In the genomic region with DNA sequence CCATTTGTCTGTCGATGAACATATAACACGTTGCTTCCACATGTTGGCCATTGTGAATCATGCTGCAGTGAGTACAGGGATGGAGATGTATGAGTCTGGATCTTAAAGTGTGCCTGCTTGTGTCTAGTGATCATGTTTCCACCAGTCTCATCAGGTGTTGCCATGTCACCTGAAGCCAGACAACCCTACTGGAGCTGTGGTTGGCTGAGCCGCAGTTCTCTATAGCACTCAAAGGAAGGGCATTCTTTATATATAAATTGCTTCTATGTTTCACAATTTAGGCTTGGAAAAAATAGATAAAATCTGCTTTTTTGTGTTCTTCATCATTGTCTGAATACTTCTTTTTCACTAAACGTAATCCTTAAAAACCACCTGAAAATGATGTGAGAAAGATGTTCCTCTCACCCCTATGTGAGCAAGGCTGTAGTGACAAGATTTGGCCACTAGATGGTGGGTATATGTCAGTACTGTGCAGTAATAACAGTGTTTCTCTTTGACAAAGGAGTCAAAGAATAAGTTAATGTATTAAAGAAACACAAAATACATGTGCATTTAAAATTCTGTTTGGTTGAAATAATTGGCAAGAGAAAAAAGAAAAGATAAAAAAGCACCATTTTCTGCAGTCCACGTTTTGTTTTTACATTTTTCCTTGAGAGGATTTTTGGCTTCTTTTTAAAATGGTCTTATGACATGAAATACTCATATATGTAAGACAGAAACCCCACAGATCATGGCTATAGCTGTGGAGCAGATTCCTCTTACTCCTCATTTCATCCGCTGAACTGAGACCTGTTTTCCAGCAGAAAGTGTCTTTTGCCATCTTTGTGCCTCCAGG, we compare ENCODE assay signal across 7 cellular contexts.
DNase-seq lines count a peak whose midpoint lies in the region; ATAC-seq, FAIRE-seq and TF ChIP-seq lines count a peak whose summit lies in the region.

No MANE protein-coding gene starts in this region.

- FAIRE-seq in astrocyte (lab: Jason Lieb, UNC): peak; percentile 76

- H3K9me3 ChIP-seq in astrocyte (ENCODE audit: insufficient read depth, low read depth, low read length) (peaks cover under 1% of the 10 kb centered on the region), iPS DF 6.9 (ENCODE audit: control insufficient read depth, insufficient read depth, low read length) (no peaks in the 10 kb centered on the region; the same call in 1 of the 2 replicates)

- H3K4me1 Mint-ChIP-seq in astrocyte (ENCODE audit: low read depth, unreplicated experiment): no peaks in the 10 kb centered on the region

- no peaks in the 10 kb centered on the region for H4K20me1 ChIP-seq in astrocyte (ENCODE audit: insufficient read depth, low read length)

- peaks cover 3% of the 10 kb centered on the region for H3K9me3 Mint-ChIP-seq in astrocyte (ENCODE audit: unreplicated experiment)

- TF ChIP-seq CTCF in GM10248 (IDR thresholded peaks at IDR 0.05; ENCODE audit: control extremely low read depth, extremely low read depth, low read depth, missing control alignments): peak; percentile 68
- TF ChIP-seq CTCF in astrocyte (IDR thresholded peaks at IDR 0.05; ENCODE audit: insufficient read depth, low read depth, low read length): peak; percentile 97

- H2AFZ ChIP-seq in astrocyte (ENCODE audit: low read depth, low read length): no peak overlapping the region

- H3K4me1 ChIP-seq in astrocyte (ENCODE audit: insufficient read depth, low read length) (no peaks in the 10 kb centered on the region), iPS DF 6.9 (ENCODE audit: control insufficient read depth, insufficient read depth, low read length) (no peaks in the 10 kb centered on the region)

- no peak overlapping the region for H3K9ac ChIP-seq in astrocyte (ENCODE audit: low read length)

- WGBS in iPS DF 6.9 (ENCODE audit: insufficient coverage, insufficient read length): no CpG with 5 or more reads among the region's 6 CpGs

- H3K4me3 ChIP-seq in Jurkat, Clone E6-1 (ENCODE audit: low read length): no peak overlapping the region
- H3K4me3 ChIP-seq in astrocyte (ENCODE audit: insufficient read depth, low read depth, low read length) (no peak overlapping the region), iPS DF 6.9 (ENCODE audit: low read length) (no peak overlapping the region)

- no peak overlapping the region for H3K27ac Mint-ChIP-seq in astrocyte (ENCODE audit: unreplicated experiment)

- no peaks in the 10 kb centered on the region for H3K27me3 ChIP-seq in astrocyte (ENCODE audit: insufficient read depth, low read length)
- no peaks in the 10 kb centered on the region for H3K27me3 ChIP-seq in iPS DF 6.9 (ENCODE audit: control insufficient read depth, insufficient read depth, low read length)

- no peaks in the 10 kb centered on the region for H3K36me3 Mint-ChIP-seq in astrocyte (ENCODE audit: low read depth, unreplicated experiment)

- no peak overlapping the region for H3K4me2 ChIP-seq in astrocyte (ENCODE audit: low read length)

- peak; percentile 90 for ATAC-seq in GM21717 (IDR thresholded peaks at IDR 0.05; ENCODE audit: unreplicated experiment)

- DNase-seq in GM10248 (ENCODE audit: extremely low spot score) (peak; percentile 12), SKM-1 (lab: John Stamatoyannopoulos, UW; ENCODE audit: unreplicated experiment) (peak; percentile 44), astrocyte (ENCODE audit: low read depth) (peak; percentile 31), iPS DF 6.9 (ENCODE audit: low read depth, low spot score) (peak; percentile 16)
- peak; percentile 63 for DNase-seq in Jurkat, Clone E6-1 (ENCODE audit: low read depth, low spot score)
- DNase-seq in stimulated activated CD4-positive, alpha-beta T cell treated with anti-CD3 and anti-CD28 coated beads, Interleukin-15, amount 100 ng/mL, for 48 hours (ENCODE audit: low read depth in 2 of 2): peak; percentile 16 to 53

- no peaks in the 10 kb centered on the region for H3K79me2 ChIP-seq in astrocyte (ENCODE audit: insufficient read depth, low read length)

- H3K27ac ChIP-seq in astrocyte (ENCODE audit: low read depth, low read length) (no peak overlapping the region), iPS DF 6.9 (ENCODE audit: low read length) (no peak overlapping the region)

- no peak overlapping the region for H3K4me3 Mint-ChIP-seq in astrocyte (ENCODE audit: unreplicated experiment)

- no peaks in the 10 kb centered on the region for H3K27me3 Mint-ChIP-seq in astrocyte (ENCODE audit: low read depth, unreplicated experiment)

- POLR2A ChIA-PET in GM10248 (lab: Yijun Ruan, JAX): no interaction called here

- CTCF ChIA-PET in GM10248 (lab: Yijun Ruan, JAX): interaction anchor here (1.0 kb wide), 1 partner anchor 950 kb away, joined by 3 read pairs; no protein-coding TSS in a partner anchor

- H3K36me3 ChIP-seq in astrocyte (ENCODE audit: insufficient read depth, low read length): no peaks in the 10 kb centered on the region
- no peaks in the 10 kb centered on the region for H3K36me3 ChIP-seq in iPS DF 6.9 (ENCODE audit: control insufficient read depth, insufficient read depth, low read length)

Comparison
In these comparisons a context has a peak if more than half of its experiments do, and no peak if none do; other contexts are left out.
1. DNase-seq: peak in every context shown above with its lines; median percentile 63 in Jurkat, Clone E6-1; 44 in SKM-1; 34 in stimulated activated CD4-positive, alpha-beta T cell treated with anti-CD3 and anti-CD28 coated beads, Interleukin-15, amount 100 ng/mL, for 48 hours; 31 in astrocyte; 16 in iPS DF 6.9; 12 in GM10248.